In genomic region chr18:35514752-35515459, GRCh38 we compare ENCODE assay signal across 27 cellular contexts. TPM values are rescaled to one million over a fixed set of nuclear protein-coding genes. Genes with fewer than 3 reads are reported as not detected.
DNase-seq lines count a peak whose midpoint lies in the region; ATAC-seq, FAIRE-seq and TF ChIP-seq lines count a peak whose summit lies in the region.
"Had no signal": no experiment of that assay in that cellular context is flagged by ENCODE, and none has a peak within 500 bp of the region (broad histone marks: within the 10 kb centered on the region; RNA-seq: fewer than 3 reads in every experiment).

No MANE protein-coding gene starts in this region.

- TF ChIP-seq CTCF in A549 (IDR thresholded peaks at IDR 0.05), result no peak
- TF ChIP-seq CTCF in PC-9 (conservative IDR thresholded peaks at IDR 0.05), result no peak
- TF ChIP-seq CTCF in esophagus muscularis mucosa (IDR thresholded peaks at IDR 0.05), result no peak
- TF ChIP-seq CTCF in neural crest cell (conservative IDR thresholded peaks at IDR 0.05), result no peak
- no peak for TF ChIP-seq CTCF in CD8-positive, alpha-beta T cell (IDR thresholded peaks at IDR 0.05)

- no peak for FAIRE-seq in A549 (lab: Jason Lieb, UNC)
- FAIRE-seq: colon had no signal

- WGBS in A549 (ENCODE audit: missing lambda C conversion rate), result 89% methylated on average over 7 of the region's 7 CpGs
- WGBS in esophagus muscularis mucosa, result 88% methylated on average over 7 of the region's 7 CpGs

- no peaks in the 10 kb centered on the region for H3K36me3 ChIP-seq in PC-9 (ENCODE audit: low read depth)
- no peaks in the 10 kb centered on the region for H3K36me3 ChIP-seq in esophagus muscularis mucosa
- H3K36me3 ChIP-seq in CD8-positive, alpha-beta T cell (ENCODE audit: insufficient read depth, low read length), result no peaks in the 10 kb centered on the region
- H3K36me3 ChIP-seq: BLaER1 treated with 17β-estradiol and CSF1 and Interleukin-3, amounts not matched to agents 10 nM and 100 nM; MG63; Peyer's patch; tibial artery had no signal

- TF ChIP-seq POLR2A in A549 (IDR thresholded peaks at IDR 0.05; ENCODE audit: low read length), result no peak
- no peak for TF ChIP-seq POLR2A in esophagus muscularis mucosa (IDR thresholded peaks at IDR 0.05; ENCODE audit: low read depth)

- POLR2A ChIA-PET in A549 (lab: Yijun Ruan, JAX), result interaction anchor here (0.9 kb wide), 1 partner anchor 17 kb away, joined by 3 read pairs; the partner anchor contains the start of gene INO80C
- POLR2A ChIA-PET in PC-9 (lab: Charles Lee; ENCODE audit: unreplicated experiment), result interaction anchor here (0.6 kb wide), 1 partner anchor 107 kb away, joined by 3 read pairs; no protein-coding TSS in a partner anchor
- POLR2A ChIA-PET in CD8-positive, alpha-beta T cell (lab: Charles Lee), result no interaction called here

- peak overlapping the region; percentile 20 for H3K27ac Mint-ChIP-seq in neural crest cell (ENCODE audit: unreplicated experiment)
- no peak overlapping the region for H3K27ac Mint-ChIP-seq in CD8-positive, alpha-beta T cell
- H3K27ac Mint-ChIP-seq in T-helper 2 cell treated with Interferon-gamma antibody and Interleukin-4, amounts not matched to agents 5 μg/mL and 100 μg/mL, for 36 hours, result no peak overlapping the region
- no peak overlapping the region for H3K27ac Mint-ChIP-seq in natural killer cell treated with Interleukin-12 subunit alpha and Interleukin-12 subunit beta and Interleukin-15 and Interleukin-18, amount 100 ng/mL, for 72 hours
- H3K27ac Mint-ChIP-seq: activated naive CD8-positive, alpha-beta T cell treated with anti-CD3 and anti-CD28 coated beads, Interleukin-2, amount 10 ng/mL, durations not matched to agents 7 days and 5 days; activated T-helper 2 cell treated with anti-CD3 and anti-CD28 coated beads, Interferon-gamma antibody, Interleukin-2, Interleukin-4, amounts not matched to agents 10 μg/mL and 5 μg/mL and 100 μg/mL, durations not matched to agents 14 hours and 24 hours and 36 hours; endodermal cell; stimulated activated naive CD8-positive, alpha-beta T cell treated with anti-CD3 and anti-CD28 coated beads, Interleukin-15, Interleukin-2, amounts not matched to agents 100 ng/mL and 50 ng/mL, for 24 hours; T-helper 17 cell had no signal

- BruUV-seq in PC-9 (replicated peaks; lab: Mats Ljungman, UMichigan), result no TSS peak

- H3K36me3 Mint-ChIP-seq in neural crest cell (ENCODE audit: low read depth), result no peaks in the 10 kb centered on the region
- no peaks in the 10 kb centered on the region for H3K36me3 Mint-ChIP-seq in CD8-positive, alpha-beta T cell
- H3K36me3 Mint-ChIP-seq in T-helper 2 cell treated with Interferon-gamma antibody and Interleukin-4, amounts not matched to agents 5 μg/mL and 100 μg/mL, for 36 hours (ENCODE audit: low read depth), result no peaks in the 10 kb centered on the region
- H3K36me3 Mint-ChIP-seq in natural killer cell treated with Interleukin-12 subunit alpha and Interleukin-12 subunit beta and Interleukin-15 and Interleukin-18, amount 100 ng/mL, for 72 hours, result no peaks in the 10 kb centered on the region
- H3K36me3 Mint-ChIP-seq: activated naive CD8-positive, alpha-beta T cell treated with anti-CD3 and anti-CD28 coated beads, Interleukin-2, amount 10 ng/mL, durations not matched to agents 7 days and 5 days had no signal

- H3K27me3 ChIP-seq in PC-9 (ENCODE audit: insufficient read depth, low read depth) (no peaks in the 10 kb centered on the region), esophagus muscularis mucosa (no peaks in the 10 kb centered on the region)
- no peaks in the 10 kb centered on the region for H3K27me3 ChIP-seq in CD8-positive, alpha-beta T cell (ENCODE audit: insufficient read depth, low read length)
- H3K27me3 ChIP-seq: BLaER1 treated with 17β-estradiol and CSF1 and Interleukin-3, amounts not matched to agents 10 nM and 100 nM; MG63; Peyer's patch; tibial artery had no signal

- no peaks in the 10 kb centered on the region for H3K27me3 Mint-ChIP-seq in neural crest cell (ENCODE audit: low read depth)
- no peaks in the 10 kb centered on the region for H3K27me3 Mint-ChIP-seq in CD8-positive, alpha-beta T cell (ENCODE audit: low read depth)
- no peaks in the 10 kb centered on the region for H3K27me3 Mint-ChIP-seq in T-helper 2 cell treated with Interferon-gamma antibody and Interleukin-4, amounts not matched to agents 5 μg/mL and 100 μg/mL, for 36 hours (ENCODE audit: low read depth)
- no peaks in the 10 kb centered on the region for H3K27me3 Mint-ChIP-seq in natural killer cell treated with Interleukin-12 subunit alpha and Interleukin-12 subunit beta and Interleukin-15 and Interleukin-18, amount 100 ng/mL, for 72 hours
- H3K27me3 Mint-ChIP-seq: activated naive CD8-positive, alpha-beta T cell treated with anti-CD3 and anti-CD28 coated beads, Interleukin-2, amount 10 ng/mL, durations not matched to agents 7 days and 5 days; stimulated activated naive CD8-positive, alpha-beta T cell treated with anti-CD3 and anti-CD28 coated beads, Interleukin-15, Interleukin-2, amounts not matched to agents 100 ng/mL and 50 ng/mL, for 24 hours had no signal

- H3K27ac ChIP-seq in A549, result peak overlapping the region; percentile 84 to 91
- peak overlapping the region; percentile 83; the same call in 1 of the 2 replicates for H3K27ac ChIP-seq in PC-9
- H3K27ac ChIP-seq in esophagus muscularis mucosa (replicated peaks in 1 of 4), result no peak overlapping the region
- H3K27ac ChIP-seq in CD8-positive, alpha-beta T cell (ENCODE audit: low read depth, low read length), result no peak overlapping the region
- H3K27ac ChIP-seq: BLaER1 treated with 17β-estradiol and CSF1 and Interleukin-3, amounts not matched to agents 10 nM and 100 nM; Peyer's patch had no signal

- CTCF ChIA-PET in A549 (lab: Yijun Ruan, JAX), result no interaction called here
- CTCF ChIA-PET in PC-9 (lab: Charles Lee), result interaction anchor here (0.6 kb wide), 1 partner anchor 51 kb away, joined by 9 read pairs; no protein-coding TSS in a partner anchor
- CTCF ChIA-PET in CD8-positive, alpha-beta T cell (lab: Charles Lee), result no interaction called here

- no peaks in the 10 kb centered on the region for H3K9me2 ChIP-seq in PC-9 (ENCODE audit: insufficient read depth)

- intact Hi-C loops in PC-9 (cut with micrococcal nuclease; ENCODE audit: unreplicated experiment) (loop anchor here (5.0 kb wide), 1 partner anchor 38 kb away; no protein-coding TSS in a partner anchor), esophagus muscularis mucosa (cut with DNase I) (no loop called here)
- intact Hi-C loops in CD8-positive, alpha-beta T cell (cut with DNase I, micrococcal nuclease), result loop anchor here in 1 of 2 experiments (5.0 kb wide), 1 partner anchor 108 kb away; no protein-coding TSS in a partner anchor

- peaks cover 8% of the 10 kb centered on the region; the same call in 1 of the 2 replicates for H3K79me2 ChIP-seq in PC-9 (ENCODE audit: low read depth)

- H3K4me2 ChIP-seq in A549, result 0 out of 3 replicates have a peak overlapping the region, but pooled peaks have one; percentile 0
- no peak overlapping the region for H3K4me2 ChIP-seq in PC-9

- peaks cover 20% of the 10 kb centered on the region for H3K4me1 Mint-ChIP-seq in neural crest cell
- H3K4me1 Mint-ChIP-seq in CD8-positive, alpha-beta T cell (ENCODE audit: low read depth), result no peaks in the 10 kb centered on the region
- no peaks in the 10 kb centered on the region for H3K4me1 Mint-ChIP-seq in T-helper 2 cell treated with Interferon-gamma antibody and Interleukin-4, amounts not matched to agents 5 μg/mL and 100 μg/mL, for 36 hours (ENCODE audit: low read depth)
- H3K4me1 Mint-ChIP-seq in natural killer cell treated with Interleukin-12 subunit alpha and Interleukin-12 subunit beta and Interleukin-15 and Interleukin-18, amount 100 ng/mL, for 72 hours (ENCODE audit: low read depth in 2 of 2), result peaks cover 0 to 4% of the 10 kb centered on the region in 2 donors

- H3K9me3 Mint-ChIP-seq in neural crest cell, result no peaks in the 10 kb centered on the region
- no peaks in the 10 kb centered on the region for H3K9me3 Mint-ChIP-seq in CD8-positive, alpha-beta T cell
- no peaks in the 10 kb centered on the region for H3K9me3 Mint-ChIP-seq in T-helper 2 cell treated with Interferon-gamma antibody and Interleukin-4, amounts not matched to agents 5 μg/mL and 100 μg/mL, for 36 hours
- H3K9me3 Mint-ChIP-seq in natural killer cell treated with Interleukin-12 subunit alpha and Interleukin-12 subunit beta and Interleukin-15 and Interleukin-18, amount 100 ng/mL, for 72 hours, result no peaks in the 10 kb centered on the region
- H3K9me3 Mint-ChIP-seq: activated naive CD8-positive, alpha-beta T cell treated with anti-CD3 and anti-CD28 coated beads, Interleukin-2, amount 10 ng/mL, durations not matched to agents 7 days and 5 days; activated T-helper 2 cell treated with anti-CD3 and anti-CD28 coated beads, Interferon-gamma antibody, Interleukin-2, Interleukin-4, amounts not matched to agents 10 μg/mL and 5 μg/mL and 100 μg/mL, durations not matched to agents 14 hours and 24 hours and 36 hours; endodermal cell; stimulated activated naive CD8-positive, alpha-beta T cell treated with anti-CD3 and anti-CD28 coated beads, Interleukin-15, Interleukin-2, amounts not matched to agents 100 ng/mL and 50 ng/mL, for 24 hours had no signal

- ATAC-seq in A549, result no peak
- ATAC-seq in CD8-positive, alpha-beta T cell, result no peak
- no peak for ATAC-seq in natural killer cell treated with Interleukin-12 subunit alpha and Interleukin-12 subunit beta and Interleukin-15 and Interleukin-18, amount 100 ng/mL, for 72 hours
- no peak for ATAC-seq in HG03196 (IDR thresholded peaks at IDR 0.05; ENCODE audit: unreplicated experiment)
- ATAC-seq: left lobe of liver, T-helper 17 cell had no signal

- TF ChIP-seq RAD21 in A549 (conservative IDR thresholded peaks at IDR 0.05 in 1 of 2, IDR thresholded peaks at IDR 0.05 in 1 of 2), result no peak

- H2AFZ ChIP-seq in PC-9, result no peak overlapping the region

- H3K4me1 ChIP-seq in A549 (peaks cover 44% of the 10 kb centered on the region), PC-9 (replicated peaks; ENCODE audit: insufficient read depth) (peaks cover 55% of the 10 kb centered on the region), esophagus muscularis mucosa (peaks cover 9 to 33% (median 11%) of the 10 kb centered on the region in 4 donors)
- no peaks in the 10 kb centered on the region for H3K4me1 ChIP-seq in CD8-positive, alpha-beta T cell (ENCODE audit: insufficient read depth, low read length)
- H3K4me1 ChIP-seq: Peyer's patch had no signal

- H4K20me1 ChIP-seq in PC-9 (ENCODE audit: insufficient read depth), result no peaks in the 10 kb centered on the region
- H4K20me1 ChIP-seq: BLaER1 treated with 17β-estradiol and CSF1 and Interleukin-3, amounts not matched to agents 10 nM and 100 nM had no signal

- H3K4me3 ChIP-seq in A549 (no peak overlapping the region), PC-9 (no peak overlapping the region), esophagus muscularis mucosa (no peak overlapping the region)
- H3K4me3 ChIP-seq in CD8-positive, alpha-beta T cell (ENCODE audit: low read depth, low read length), result no peak overlapping the region
- H3K4me3 ChIP-seq: BLaER1 treated with 17β-estradiol and CSF1 and Interleukin-3, amounts not matched to agents 10 nM and 100 nM; MG63; Peyer's patch; tibial artery had no signal

- H3F3A ChIP-seq in PC-9 (ENCODE audit: insufficient read depth, low read depth), result peaks cover 25% of the 10 kb centered on the region; the same call in 1 of the 2 replicates

- TF ChIP-seq EP300 in A549 (IDR thresholded peaks at IDR 0.05), result no peak
- no peak for TF ChIP-seq EP300 in esophagus muscularis mucosa (IDR thresholded peaks at IDR 0.05)

- H3K4me3 Mint-ChIP-seq in neural crest cell, result no peak overlapping the region
- H3K4me3 Mint-ChIP-seq in CD8-positive, alpha-beta T cell, result no peak overlapping the region
- no peak overlapping the region for H3K4me3 Mint-ChIP-seq in T-helper 2 cell treated with Interferon-gamma antibody and Interleukin-4, amounts not matched to agents 5 μg/mL and 100 μg/mL, for 36 hours
- no peak overlapping the region for H3K4me3 Mint-ChIP-seq in natural killer cell treated with Interleukin-12 subunit alpha and Interleukin-12 subunit beta and Interleukin-15 and Interleukin-18, amount 100 ng/mL, for 72 hours
- H3K4me3 Mint-ChIP-seq: activated naive CD8-positive, alpha-beta T cell treated with anti-CD3 and anti-CD28 coated beads, Interleukin-2, amount 10 ng/mL, durations not matched to agents 7 days and 5 days; endodermal cell; stimulated activated naive CD8-positive, alpha-beta T cell treated with anti-CD3 and anti-CD28 coated beads, Interleukin-15, Interleukin-2, amounts not matched to agents 100 ng/mL and 50 ng/mL, for 24 hours; T-helper 17 cell had no signal

- DNase-seq in A549 (ENCODE audit: low read depth in 1 of 2, low spot score in 1 of 2) (no peak), PC-9 (no peak), esophagus muscularis mucosa (ENCODE audit: extremely low spot score) (peak; percentile 89), neural crest cell (ENCODE audit: low read depth, low spot score) (no peak)
- DNase-seq in CD8-positive, alpha-beta T cell, result no peak
- no peak for DNase-seq in T-helper 2 cell treated with Interferon-gamma antibody and Interleukin-4, amounts not matched to agents 5 μg/mL and 100 μg/mL, for 36 hours (ENCODE audit: low spot score)
- DNase-seq in natural killer cell treated with Interleukin-12 subunit alpha and Interleukin-12 subunit beta and Interleukin-15 and Interleukin-18, amount 100 ng/mL, for 72 hours (ENCODE audit: low spot score), result no peak
- DNase-seq: activated naive CD8-positive, alpha-beta T cell treated with anti-CD3 and anti-CD28 coated beads, Interleukin-2, amount 10 ng/mL, durations not matched to agents 7 days and 5 days; endodermal cell; GOT3; MG63; NCI-H1417; NCI-H510A treated with DMSO at 0.1 percent for 48 hours; NK-92 treated with Interleukin-12 subunit alpha and Interleukin-12 subunit beta, amount 100 ng/mL, for 24 hours; nucleus accumbens; Peyer's patch; retina; stimulated activated CD4-positive, alpha-beta T cell treated with anti-CD3 and anti-CD28 coated beads, Interleukin-12 subunit alpha, Interleukin-12 subunit beta, amount 100 ng/mL, for 4 hours; stimulated activated CD4-positive, alpha-beta T cell treated with anti-CD3 and anti-CD28 coated beads, Interleukin-4, amount 100 ng/mL, for 4 hours; T-helper 17 cell; tibial artery had no signal

- H3K9me3 ChIP-seq in A549 (no peaks in the 10 kb centered on the region), PC-9 (ENCODE audit: insufficient read depth, low read depth) (no peaks in the 10 kb centered on the region), esophagus muscularis mucosa (no peaks in the 10 kb centered on the region)
- no peaks in the 10 kb centered on the region for H3K9me3 ChIP-seq in CD8-positive, alpha-beta T cell (ENCODE audit: low read length)
- H3K9me3 ChIP-seq: BLaER1 treated with 17β-estradiol and CSF1 and Interleukin-3, amounts not matched to agents 10 nM and 100 nM; MG63; Peyer's patch; tibial artery had no signal

RNA-seq across cellular contexts. Expression of gene INO80C, which starts 17.1 kb away (rescaled TPM):
- polyA plus RNA-seq in A549 (2011; rRNA removed), result 22.1 and 22.4 TPM in 2 replicates
- polyA plus RNA-seq in A549 (2012; cell fraction: cytosol; rRNA removed), result 24.2 TPM in 2 replicates
- polyA plus RNA-seq in A549 (2012; cell fraction: nucleus; rRNA removed), result 18.3 and 31.9 TPM in 2 replicates
- 30.8 to 34.4 TPM (median 33.3 TPM) in 3 replicates for polyA plus RNA-seq in A549 (2017; fragmentation: RNase III; extraction: RNeasy Plus Mini Kit Qiagen cat#74134 plus additional on column Dnase treatment)
- polyA minus RNA-seq in A549 (2011; rRNA and poly(A)+ RNA removed), result 13.1 TPM in 2 replicates
- 23.9 and 29.5 TPM in 2 replicates for total RNA-seq in PC-9 (2021)
- 10 to 100 TPM in 2 of 4 donors, 1 to 10 TPM in 2; 4.0 to 19.5 (median 8.8) TPM for total RNA-seq in esophagus muscularis mucosa
- total RNA-seq in neural crest cell, result 33.8 and 34.4 TPM in 2 replicates
- 10 to 100 TPM; 20.1 to 22.1 TPM for total RNA-seq in CD8-positive, alpha-beta T cell
- total RNA-seq in natural killer cell treated with Interleukin-12 subunit alpha and Interleukin-12 subunit beta and Interleukin-15 and Interleukin-18, amount 100 ng/mL, for 72 hours, result 10 to 100 TPM; 25.0 to 41.7 TPM

Comparison
In these comparisons a context has a peak if more than half of its experiments do, and no peak if none do; other contexts are left out.
1. H3K27ac ChIP-seq: peak in A549 (2 of 2) and PC-9 (single experiment); none in esophagus muscularis mucosa (0 of 4) and CD8-positive, alpha-beta T cell (single experiment).